Comparison of ENCODE assay signal across 1 cellular context in the genomic region with DNA sequence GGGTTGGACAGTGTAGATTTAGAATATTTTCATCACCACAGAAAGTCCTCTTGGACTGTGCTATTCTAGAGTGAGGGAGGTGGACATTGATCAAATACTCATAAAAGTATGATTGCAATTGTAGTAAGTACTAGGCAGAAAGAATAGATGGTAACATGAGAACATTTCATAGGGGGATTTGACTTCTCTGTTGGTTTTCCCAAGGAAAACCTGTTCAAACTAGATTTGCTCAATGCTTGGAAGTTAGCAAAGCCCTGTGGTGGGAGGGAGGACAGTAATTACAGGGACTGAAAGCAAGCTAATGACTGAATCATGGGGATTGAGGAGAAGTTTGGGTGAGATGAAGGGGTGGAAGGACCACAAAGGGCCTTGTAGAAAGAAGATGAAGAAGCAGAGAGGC.
TF ChIP-seq lines count a peak whose summit lies in the region.

No MANE protein-coding gene starts in this region.

TF ChIP-seq in HCT116, 20 proteins besides CTCF, POLR2A, EP300 and RAD21:
- TF ChIP-seq SRF (IDR thresholded peaks at IDR 0.05; ENCODE audit: low read depth) = no peak
- TF ChIP-seq, protein P1, sequence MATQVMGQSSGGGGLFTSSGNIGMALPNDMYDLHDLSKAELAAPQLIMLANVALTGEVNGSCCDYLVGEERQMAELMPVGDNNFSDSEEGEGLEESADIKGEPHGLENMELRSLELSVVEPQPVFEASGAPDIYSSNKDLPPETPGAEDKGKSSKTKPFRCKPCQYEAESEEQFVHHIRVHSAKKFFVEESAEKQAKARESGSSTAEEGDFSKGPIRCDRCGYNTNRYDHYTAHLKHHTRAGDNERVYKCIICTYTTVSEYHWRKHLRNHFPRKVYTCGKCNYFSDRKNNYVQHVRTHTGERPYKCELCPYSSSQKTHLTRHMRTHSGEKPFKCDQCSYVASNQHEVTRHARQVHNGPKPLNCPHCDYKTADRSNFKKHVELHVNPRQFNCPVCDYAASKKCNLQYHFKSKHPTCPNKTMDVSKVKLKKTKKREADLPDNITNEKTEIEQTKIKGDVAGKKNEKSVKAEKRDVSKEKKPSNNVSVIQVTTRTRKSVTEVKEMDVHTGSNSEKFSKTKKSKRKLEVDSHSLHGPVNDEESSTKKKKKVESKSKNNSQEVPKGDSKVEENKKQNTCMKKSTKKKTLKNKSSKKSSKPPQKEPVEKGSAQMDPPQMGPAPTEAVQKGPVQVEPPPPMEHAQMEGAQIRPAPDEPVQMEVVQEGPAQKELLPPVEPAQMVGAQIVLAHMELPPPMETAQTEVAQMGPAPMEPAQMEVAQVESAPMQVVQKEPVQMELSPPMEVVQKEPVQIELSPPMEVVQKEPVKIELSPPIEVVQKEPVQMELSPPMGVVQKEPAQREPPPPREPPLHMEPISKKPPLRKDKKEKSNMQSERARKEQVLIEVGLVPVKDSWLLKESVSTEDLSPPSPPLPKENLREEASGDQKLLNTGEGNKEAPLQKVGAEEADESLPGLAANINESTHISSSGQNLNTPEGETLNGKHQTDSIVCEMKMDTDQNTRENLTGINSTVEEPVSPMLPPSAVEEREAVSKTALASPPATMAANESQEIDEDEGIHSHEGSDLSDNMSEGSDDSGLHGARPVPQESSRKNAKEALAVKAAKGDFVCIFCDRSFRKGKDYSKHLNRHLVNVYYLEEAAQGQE (IDR thresholded peaks at IDR 0.05; ENCODE audit: low read depth) = no peak
- no peak for TF ChIP-seq CBX3 (IDR thresholded peaks at IDR 0.05; ENCODE audit: low read depth)
- TF ChIP-seq, protein P2, sequence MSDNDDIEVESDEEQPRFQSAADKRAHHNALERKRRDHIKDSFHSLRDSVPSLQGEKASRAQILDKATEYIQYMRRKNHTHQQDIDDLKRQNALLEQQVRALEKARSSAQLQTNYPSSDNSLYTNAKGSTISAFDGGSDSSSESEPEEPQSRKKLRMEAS (IDR thresholded peaks at IDR 0.05) = no peak
- TF ChIP-seq YY1 (IDR thresholded peaks at IDR 0.05; ENCODE audit: extremely low read depth, insufficient replicate concordance, low read depth, low read length) = no peak
- no peak for TF ChIP-seq CEBPB (IDR thresholded peaks at IDR 0.05; ENCODE audit: low read depth)
- no peak for TF ChIP-seq JUND (IDR thresholded peaks at IDR 0.05)
- no peak for TF ChIP-seq EGR1 (IDR thresholded peaks at IDR 0.05; ENCODE audit: low read depth)
- TF ChIP-seq SP1 (IDR thresholded peaks at IDR 0.05; ENCODE audit: low read depth) = no peak
- no peak for TF ChIP-seq EZH2phosphoT487 (IDR thresholded peaks at IDR 0.05; ENCODE audit: borderline replicate concordance)
- no peak for TF ChIP-seq TCF7L2 (IDR thresholded peaks at IDR 0.05; ENCODE audit: borderline replicate concordance, extremely low read depth, insufficient read depth, insufficient read length)
- TF ChIP-seq EZH2 (IDR thresholded peaks at IDR 0.05) = no peak
- no peak for TF ChIP-seq POLR2AphosphoS5 (IDR thresholded peaks at IDR 0.05; ENCODE audit: low read depth, low read length)
- TF ChIP-seq ELF1 (IDR thresholded peaks at IDR 0.05; ENCODE audit: borderline replicate concordance, low read depth) = no peak
- no peak for TF ChIP-seq SIN3A (IDR thresholded peaks at IDR 0.05; ENCODE audit: low read depth)
- no peak for TF ChIP-seq ZFX (IDR thresholded peaks at IDR 0.05)
- no peak for TF ChIP-seq ZNF274 (IDR thresholded peaks at IDR 0.05; ENCODE audit: low read depth, low read length)
- TF ChIP-seq, protein P3, sequence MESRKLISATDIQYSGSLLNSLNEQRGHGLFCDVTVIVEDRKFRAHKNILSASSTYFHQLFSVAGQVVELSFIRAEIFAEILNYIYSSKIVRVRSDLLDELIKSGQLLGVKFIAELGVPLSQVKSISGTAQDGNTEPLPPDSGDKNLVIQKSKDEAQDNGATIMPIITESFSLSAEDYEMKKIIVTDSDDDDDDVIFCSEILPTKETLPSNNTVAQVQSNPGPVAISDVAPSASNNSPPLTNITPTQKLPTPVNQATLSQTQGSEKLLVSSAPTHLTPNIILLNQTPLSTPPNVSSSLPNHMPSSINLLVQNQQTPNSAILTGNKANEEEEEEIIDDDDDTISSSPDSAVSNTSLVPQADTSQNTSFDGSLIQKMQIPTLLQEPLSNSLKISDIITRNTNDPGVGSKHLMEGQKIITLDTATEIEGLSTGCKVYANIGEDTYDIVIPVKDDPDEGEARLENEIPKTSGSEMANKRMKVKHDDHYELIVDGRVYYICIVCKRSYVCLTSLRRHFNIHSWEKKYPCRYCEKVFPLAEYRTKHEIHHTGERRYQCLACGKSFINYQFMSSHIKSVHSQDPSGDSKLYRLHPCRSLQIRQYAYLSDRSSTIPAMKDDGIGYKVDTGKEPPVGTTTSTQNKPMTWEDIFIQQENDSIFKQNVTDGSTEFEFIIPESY (IDR thresholded peaks at IDR 0.05; ENCODE audit: extremely low read depth, insufficient replicate concordance, low read length) = no peak
- no peak for TF ChIP-seq FOSL1 (IDR thresholded peaks at IDR 0.05; ENCODE audit: low read depth)
- TF ChIP-seq, protein P4, sequence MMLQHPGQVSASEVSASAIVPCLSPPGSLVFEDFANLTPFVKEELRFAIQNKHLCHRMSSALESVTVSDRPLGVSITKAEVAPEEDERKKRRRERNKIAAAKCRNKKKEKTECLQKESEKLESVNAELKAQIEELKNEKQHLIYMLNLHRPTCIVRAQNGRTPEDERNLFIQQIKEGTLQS (IDR thresholded peaks at IDR 0.05) = no peak
